ENCODE assay signal across 25 cellular contexts in the genomic region with DNA sequence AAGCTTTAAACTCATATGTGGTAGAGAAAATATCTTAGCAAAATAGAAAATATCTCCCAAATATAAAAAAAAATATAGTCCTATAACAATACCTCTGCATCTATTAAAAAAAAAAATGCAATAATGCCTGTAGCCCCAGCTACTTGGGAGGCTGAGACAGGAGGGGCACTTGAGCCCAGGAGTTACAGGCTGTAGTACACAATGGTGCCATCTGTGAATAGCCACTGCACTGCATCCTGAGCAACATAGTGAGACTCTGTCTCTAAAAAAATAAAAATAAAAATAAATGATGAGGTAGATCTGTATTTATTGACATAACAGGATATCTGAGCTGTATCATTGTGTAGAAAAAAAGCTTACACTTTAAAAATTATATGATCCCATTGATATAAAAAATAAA.
"Had no signal": no experiment of that assay in that cellular context is flagged by ENCODE, and none has a peak within 500 bp of the region (broad histone marks: within the 10 kb centered on the region; RNA-seq: fewer than 3 reads in every experiment).

No MANE protein-coding gene starts in this region.

- H3K27me3 ChIP-seq: neural progenitor cell, right atrium auricular region, stomach, thyroid gland, vagina had no signal

- H3K9ac ChIP-seq: neural progenitor cell, parathyroid adenoma had no signal

- H3K79me2 ChIP-seq: parathyroid adenoma had no signal

- DNase-seq: cortex of kidney; effector memory CD8-positive, alpha-beta T cell; head of caudate nucleus; kidney; midbrain; naive thymus-derived CD4-positive, alpha-beta T cell; stimulated activated CD4-positive, alpha-beta T cell treated with anti-CD3 and anti-CD28 coated beads, Interleukin-12 subunit alpha, Interleukin-12 subunit beta, amount 100 ng/mL, for 4 hours; stimulated activated CD4-positive, alpha-beta T cell treated with anti-CD3 and anti-CD28 coated beads, Interleukin-1b, Interleukin-23, amount 100 ng/mL, for 48 hours; stimulated activated CD4-positive, alpha-beta T cell treated with anti-CD3 and anti-CD28 coated beads, Interleukin-4, amount 100 ng/mL, for 1 hour; stimulated activated CD8-positive, alpha-beta memory T cell treated with anti-CD3 and anti-CD28 coated beads, Interleukin-4, amount 100 ng/mL, for 48 hours; stimulated activated naive CD4-positive, alpha-beta T cell treated with Interleukin-2 at 50 U/mL for 16 hours; stomach; thyroid gland; trophoblast cell had no signal

- H3K27me3 Mint-ChIP-seq: effector memory CD8-positive, alpha-beta T cell; memory B cell; naive thymus-derived CD4-positive, alpha-beta T cell; progenitor cell of endocrine pancreas had no signal

- H3K9me3 ChIP-seq: right atrium auricular region, stomach, thyroid gland, vagina had no signal

- ATAC-seq: effector memory CD8-positive, alpha-beta T cell; left lobe of liver; naive thymus-derived CD4-positive, alpha-beta T cell; sciatic nerve had no signal

- H3K27ac Mint-ChIP-seq: effector memory CD8-positive, alpha-beta T cell; memory B cell; nephron; neural progenitor cell; progenitor cell of endocrine pancreas had no signal

- H3K4me1 Mint-ChIP-seq: neural progenitor cell had no signal

- H3K4me1 ChIP-seq: neural progenitor cell, parathyroid adenoma, stomach, thyroid gland, vagina had no signal

- H3K27ac ChIP-seq: neural progenitor cell, parathyroid adenoma, stomach, thyroid gland, vagina had no signal

- H3K4me2 ChIP-seq: neural progenitor cell, smooth muscle cell had no signal

- H3K36me3 Mint-ChIP-seq: neural progenitor cell had no signal

- H3K4me3 ChIP-seq: lung, neural progenitor cell, right atrium auricular region, smooth muscle cell, stomach, thyroid gland, vagina had no signal

- H3K9me3 Mint-ChIP-seq: effector memory CD8-positive, alpha-beta T cell; memory B cell; nephron; neural progenitor cell had no signal

- H3K4me3 Mint-ChIP-seq: effector memory CD8-positive, alpha-beta T cell; memory B cell; naive thymus-derived CD4-positive, alpha-beta T cell; nephron; neural progenitor cell had no signal

- H3K36me3 ChIP-seq: neural progenitor cell, right atrium auricular region, thyroid gland had no signal
